Comparison of ENCODE assay signal across 18 cellular contexts in the genomic region with DNA sequence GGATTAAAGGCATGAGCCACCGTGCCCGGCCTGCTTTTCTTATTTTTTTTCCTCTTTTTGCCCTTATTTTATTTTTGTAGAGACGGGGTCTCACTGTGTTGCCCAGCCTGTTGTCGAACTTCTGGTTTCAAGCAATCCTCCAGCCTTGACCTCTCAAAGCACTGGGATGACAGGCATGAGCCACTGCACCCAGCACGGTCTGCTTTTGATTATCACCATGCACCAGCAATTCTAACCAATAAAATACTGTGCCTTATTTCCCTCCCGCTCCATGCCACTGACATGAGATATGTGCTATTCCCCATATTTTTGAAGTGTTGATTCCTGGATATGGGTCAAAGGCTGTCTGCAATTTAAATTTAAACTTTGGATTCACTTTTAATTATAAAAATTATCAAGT. TPM values are rescaled to one million over a fixed set of nuclear protein-coding genes. Genes with fewer than 3 reads are reported as not detected.
DNase-seq lines count a peak whose midpoint lies in the region; ATAC-seq and TF ChIP-seq lines count a peak whose summit lies in the region.
"Had no signal": no experiment of that assay in that cellular context is flagged by ENCODE, and none has a peak within 500 bp of the region (broad histone marks: within the 10 kb centered on the region; RNA-seq: fewer than 3 reads in every experiment).

No MANE protein-coding gene starts in this region.

- peaks cover 1% of the 10 kb centered on the region for H3K36me3 Mint-ChIP-seq in activated CD4-positive, alpha-beta T cell treated with anti-CD3 and anti-CD28 coated beads, Interleukin-2, amount 10 ng/mL, durations not matched to agents 24 days and 14 days (ENCODE audit: low read depth)
- peaks cover 12% of the 10 kb centered on the region for H3K36me3 Mint-ChIP-seq in T-helper 17 cell (ENCODE audit: low read depth)

- no peak overlapping the region for H3K4me3 Mint-ChIP-seq in activated CD4-positive, alpha-beta T cell treated with anti-CD3 and anti-CD28 coated beads, Interleukin-2, amount 10 ng/mL, durations not matched to agents 24 days and 14 days
- no peak overlapping the region for H3K4me3 Mint-ChIP-seq in T-helper 17 cell
- H3K4me3 Mint-ChIP-seq: B cell; CD4-positive, alpha-beta T cell; CD8-positive, alpha-beta T cell had no signal

- H3K4me3 ChIP-seq in HFF-Myc (replicated peaks; ENCODE audit: low read depth, low read length), result no peak overlapping the region
- H3K4me3 ChIP-seq in foreskin fibroblast (ENCODE audit: low read depth in 1 of 2, low read length in 2 of 2), result no peak overlapping the region
- no peak overlapping the region for H3K4me3 ChIP-seq in left ventricle myocardium inferior
- H3K4me3 ChIP-seq: BLaER1 treated with 17β-estradiol and CSF1 and Interleukin-3, amounts not matched to agents 10 nM and 100 nM had no signal

- no peak for ATAC-seq in T-helper 17 cell
- ATAC-seq: CD8-positive, alpha-beta T cell had no signal

- no peaks in the 10 kb centered on the region for H3K27me3 Mint-ChIP-seq in activated CD4-positive, alpha-beta T cell treated with anti-CD3 and anti-CD28 coated beads, Interleukin-2, amount 10 ng/mL, durations not matched to agents 24 days and 14 days
- H3K27me3 Mint-ChIP-seq in T-helper 17 cell, result no peaks in the 10 kb centered on the region
- H3K27me3 Mint-ChIP-seq: B cell; CD4-positive, alpha-beta T cell had no signal

- no peaks in the 10 kb centered on the region for H3K27me3 ChIP-seq in left ventricle myocardium inferior (ENCODE audit: low read depth)
- H3K27me3 ChIP-seq: BLaER1 treated with 17β-estradiol and CSF1 and Interleukin-3, amounts not matched to agents 10 nM and 100 nM had no signal

- peaks cover 3% of the 10 kb centered on the region for H3K9me3 Mint-ChIP-seq in activated CD4-positive, alpha-beta T cell treated with anti-CD3 and anti-CD28 coated beads, Interleukin-2, amount 10 ng/mL, durations not matched to agents 24 days and 14 days
- H3K9me3 Mint-ChIP-seq: CD4-positive, alpha-beta T cell had no signal

- no peaks in the 10 kb centered on the region for H3K4me1 ChIP-seq in left ventricle myocardium inferior
- H3K4me1 ChIP-seq: Caco-2 had no signal

- H3K36me3 ChIP-seq in left ventricle myocardium inferior, result peaks cover 19% of the 10 kb centered on the region

- TF ChIP-seq CTCF in HFF-Myc (IDR thresholded peaks at IDR 0.05; ENCODE audit: low read depth, low read length, missing control alignments), result no peak
- TF ChIP-seq CTCF in foreskin fibroblast (IDR thresholded peaks at IDR 0.05; ENCODE audit: low read depth, low read length), result no peak
- TF ChIP-seq CTCF in left ventricle myocardium inferior (IDR thresholded peaks at IDR 0.05; ENCODE audit: borderline replicate concordance), result no peak

- H3K27ac Mint-ChIP-seq in activated CD4-positive, alpha-beta T cell treated with anti-CD3 and anti-CD28 coated beads, Interleukin-2, amount 10 ng/mL, durations not matched to agents 24 days and 14 days, result no peak overlapping the region
- H3K27ac Mint-ChIP-seq in T-helper 17 cell, result no peak overlapping the region
- H3K27ac Mint-ChIP-seq: B cell; CD4-positive, alpha-beta T cell; CD8-positive, alpha-beta T cell had no signal

- H3K9me3 ChIP-seq in left ventricle myocardium inferior (replicated peaks) (peaks cover 11% of the 10 kb centered on the region), T-helper 17 cell (ENCODE audit: control insufficient read depth, low read length, poor library complexity, severe bottlenecking) (no peaks in the 10 kb centered on the region)
- H3K9me3 ChIP-seq: Caco-2 had no signal

- no peaks in the 10 kb centered on the region for H3K4me1 Mint-ChIP-seq in activated CD4-positive, alpha-beta T cell treated with anti-CD3 and anti-CD28 coated beads, Interleukin-2, amount 10 ng/mL, durations not matched to agents 24 days and 14 days
- H3K4me1 Mint-ChIP-seq in T-helper 17 cell, result no peaks in the 10 kb centered on the region
- H3K4me1 Mint-ChIP-seq: B cell had no signal

- peak; percentile 20 for DNase-seq in activated CD4-positive, alpha-beta T cell treated with anti-CD3 and anti-CD28 coated beads, Interleukin-2, amount 10 ng/mL, durations not matched to agents 24 days and 14 days
- DNase-seq in activated CD4-positive, alpha-beta T cell treated with anti-CD3 and anti-CD28 coated beads for 48 hours, result no peak
- DNase-seq in HFF-Myc (ENCODE audit: extremely low read depth, low read depth), result peak; percentile 20
- peak; percentile 14 to 77 for DNase-seq in foreskin fibroblast
- no peak for DNase-seq in left ventricle myocardium inferior
- no peak for DNase-seq in T-helper 17 cell
- DNase-seq: 8988T; ACHN; AML-193; Caco-2; Calu3; CD4-positive, alpha-beta T cell; CD8-positive, alpha-beta T cell; DMS79 treated with DMSO at 0.1 percent for 48 hours; GF-D8 had no signal

- intact Hi-C loops in activated CD4-positive, alpha-beta T cell treated with anti-CD3 and anti-CD28 coated beads, Interleukin-2, amount 10 ng/mL, durations not matched to agents 24 days and 14 days (cut with micrococcal nuclease), result no loop called here
- intact Hi-C loops in left ventricle myocardium inferior (cut with micrococcal nuclease), result no loop called here

- H3K27ac ChIP-seq in left ventricle myocardium inferior (replicated peaks), result no peak overlapping the region
- H3K27ac ChIP-seq: BLaER1 treated with 17β-estradiol and CSF1 and Interleukin-3, amounts not matched to agents 10 nM and 100 nM; C4-2B had no signal

RNA-seq across cellular contexts. Expression of a gene that starts 42.9 kb away (rescaled TPM):
- total RNA-seq in activated CD4-positive, alpha-beta T cell treated with anti-CD3 and anti-CD28 coated beads, Interleukin-2, amount 10 ng/mL, durations not matched to agents 24 days and 14 days, result 4.0 and 5.9 TPM in 2 replicates
- total RNA-seq in left ventricle myocardium inferior, result 76.7 TPM
- total RNA-seq in T-helper 17 cell, result 10 to 100 TPM in 1 of 2 donors, 1 to 10 TPM in 1; 9.8 to 10.3 TPM

Comparison
In these comparisons a context has a peak if more than half of its experiments do, and no peak if none do; other contexts are left out.
1. DNase-seq: peak in activated CD4-positive, alpha-beta T cell treated with anti-CD3 and anti-CD28 coated beads, Interleukin-2, amount 10 ng/mL, durations not matched to agents 24 days and 14 days (single experiment), HFF-Myc (single experiment) and foreskin fibroblast (2 of 2); none in activated CD4-positive, alpha-beta T cell treated with anti-CD3 and anti-CD28 coated beads for 48 hours (single experiment), left ventricle myocardium inferior (single experiment) and T-helper 17 cell (0 of 3).